Comparison of ENCODE assay signal across 8 cellular contexts in the genomic region with DNA sequence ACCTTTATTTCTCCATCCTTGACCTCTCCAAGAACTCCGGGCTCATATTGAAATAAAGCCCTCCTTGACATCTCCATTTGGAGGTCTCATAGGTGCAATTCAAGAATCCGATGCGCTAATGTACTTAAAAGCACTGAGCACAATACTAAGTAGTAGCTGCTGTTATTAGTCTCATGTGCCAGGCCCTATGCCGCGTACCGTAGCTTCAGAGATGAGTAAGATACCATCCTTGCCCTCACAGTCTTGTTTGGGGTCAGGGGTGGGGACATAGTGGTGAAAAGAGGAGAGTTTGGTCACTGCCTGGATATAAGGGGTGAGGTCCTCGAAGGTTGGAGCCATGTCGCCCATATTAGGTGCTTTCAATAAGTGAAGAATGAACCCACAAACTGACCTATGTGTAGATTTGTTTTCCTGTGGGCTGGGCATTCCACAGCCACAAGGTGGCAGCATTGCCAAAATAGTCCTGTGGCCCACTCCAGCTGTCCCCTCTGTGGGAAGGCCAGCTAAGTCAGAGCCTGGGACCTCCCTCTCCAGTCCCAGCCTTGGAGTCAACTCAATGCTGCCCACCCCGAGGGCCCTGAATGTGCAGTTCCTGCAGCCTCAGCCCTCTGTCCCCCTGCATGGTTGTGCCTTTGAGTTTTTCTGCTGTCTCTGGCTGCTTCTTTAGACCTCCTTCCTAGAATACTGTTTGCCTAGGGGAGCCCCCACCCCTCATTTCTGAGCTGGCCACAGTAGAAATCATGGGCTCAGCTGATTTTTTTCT. TPM values are rescaled to one million over a fixed set of nuclear protein-coding genes. Genes with fewer than 3 reads are reported as not detected.
A peak's percentile ranks its signal among the peaks of the same experiment; 100 is the strongest.
DNase-seq lines count a peak whose midpoint lies in the region; ATAC-seq, FAIRE-seq and TF ChIP-seq lines count a peak whose summit lies in the region.

No MANE protein-coding gene starts in this region.

- H3K9ac ChIP-seq in HepG2 (ENCODE audit: insufficient read depth, low read depth, low read length): no peak overlapping the region

- DNase-seq in NCI-H1417 (lab: John Stamatoyannopoulos, UW) (peak; percentile 54 to 81 (median 63)), NCI-H1417 treated with DMSO at 0.1 percent for 48 hours (lab: John Stamatoyannopoulos, UW) (no peak), NCI-H345 treated with DMSO at 0.1 percent for 48 hours (lab: John Stamatoyannopoulos, UW; ENCODE audit: unreplicated experiment) (peak; percentile 31), dedifferentiated amniotic fluid mesenchymal stem cell (ENCODE audit: extremely low spot score) (peak; percentile 57), HepG2 (ENCODE audit: low spot score) (peak; percentile 63)
- peak; percentile 36 to 54 for DNase-seq in activated CD4-positive, alpha-beta T cell treated with anti-CD3 and anti-CD28 coated beads for 4 hours
- peak; percentile 37 to 44 for DNase-seq in stimulated activated CD8-positive, alpha-beta memory T cell treated with anti-CD3 and anti-CD28 coated beads, Interleukin-2, amount 100 ng/mL, for 48 hours (ENCODE audit: low read depth in 2 of 2)

- TF ChIP-seq EP300 in HepG2 (IDR thresholded peaks at IDR 0.05; ENCODE audit: low read depth in 2 of 2, low read length in 2 of 2) (no peak), HepG2 (CRISPR knock-in tag; IDR thresholded peaks at IDR 0.05; ENCODE audit: borderline replicate concordance) (no peak)

- TF ChIP-seq RAD21 in HepG2 (CRISPR knock-in tag; IDR thresholded peaks at IDR 0.05): peak; percentile 92

- CTCF ChIA-PET in HepG2 (lab: Yijun Ruan, JAX; ENCODE audit: low intra/inter-chr PET ratio, low total read pairs): interaction anchor here (0.6 to 1.6 kb wide), 5 partner anchors 49 to 388 kb away, joined by 3 to 13 read pairs (median 3); no protein-coding TSS in a partner anchor

- no peak overlapping the region for H3K4me2 ChIP-seq in HepG2 (ENCODE audit: low read depth, low read length)

- ATAC-seq in HG02885 (IDR thresholded peaks at IDR 0.05; ENCODE audit: poor library complexity, unreplicated experiment) (peak; percentile 35), HepG2 (peak; percentile 98)

- TF ChIP-seq POLR2A in HepG2 (IDR thresholded peaks at IDR 0.05; ENCODE audit: insufficient read depth in 1 of 2, low read depth in 2 of 2, low read length in 2 of 2): no peak

- 57% methylated on average over 9 of the region's 9 CpGs for WGBS in HepG2 (ENCODE audit: low lambda C conversion rate)

- POLR2A ChIA-PET in HepG2 (lab: Yijun Ruan, JAX): interaction anchor here (0.7 to 0.9 kb wide), 2 partner anchors 47 to 170 kb away, joined by 3 read pairs; no protein-coding TSS in a partner anchor

- H3K27ac ChIP-seq in HepG2 (ENCODE audit: extremely low read length, insufficient read depth, low read length): no peak overlapping the region

- no peaks in the 10 kb centered on the region for H3K9me3 ChIP-seq in HepG2 (ENCODE audit: low read length)

- TF ChIP-seq CTCF in HepG2 (CRISPR knock-in tag; IDR thresholded peaks at IDR 0.05): peak; percentile 95

- H3K4me3 ChIP-seq in HepG2 (replicated peaks in 1 of 3; ENCODE audit: insufficient read depth in 1 of 3, low read depth in 2 of 3, low read length in 3 of 3): no peak overlapping the region

- no peaks in the 10 kb centered on the region for H3K4me1 ChIP-seq in HepG2 (ENCODE audit: insufficient read depth, low read length)

- no peaks in the 10 kb centered on the region for H3K79me2 ChIP-seq in HepG2 (ENCODE audit: insufficient read depth, low read length)

- no peaks in the 10 kb centered on the region for H3K27me3 ChIP-seq in HepG2 (ENCODE audit: control insufficient read depth in 1 of 2, insufficient read depth in 2 of 2, low read length in 2 of 2)

- peak; percentile 36 for FAIRE-seq in HepG2 (lab: Jason Lieb, UNC)

- H3K36me3 ChIP-seq in HepG2 (replicated peaks in 1 of 2; ENCODE audit: control insufficient read depth in 1 of 2, insufficient read depth in 2 of 2, low read length in 2 of 2): peaks cover 0 to 17% of the 10 kb centered on the region in 2 experiments; a peak in 3 of 5 replicates

- in situ Hi-C loops in HepG2 (cut with HindIII; ENCODE audit: extremely low pct_ligation_motif_present, low pct_unique_long_range_greater_than_20kb): no loop called here

- no peaks in the 10 kb centered on the region for H4K20me1 ChIP-seq in HepG2 (ENCODE audit: insufficient read depth, low read length)

- BruUV-seq in HepG2 (replicated peaks; lab: Mats Ljungman, UMichigan): no TSS peak

- intact Hi-C loops in HepG2 (cut with micrococcal nuclease; ENCODE audit: unreplicated experiment): loop anchor here (1.0 to 2.0 kb wide), 3 partner anchors 46 to 170 kb away; no protein-coding TSS in a partner anchor

- H2AFZ ChIP-seq in HepG2 (ENCODE audit: low read length): no peak overlapping the region

RNA-seq across cellular contexts. Expression of a gene that starts 6.5 kb away (rescaled TPM):
- total RNA-seq in HepG2 (2016; rRNA removed; fragmentation: Illumina TruSeq; extraction: Trizol): 21.9 and 24.1 TPM in 2 replicates
- total RNA-seq in HepG2 (2016; cell fraction: cytosol; rRNA removed; fragmentation: Illumina TruSeq; extraction: Trizol; ENCODE audit: low read depth): 4.3 and 4.6 TPM in 2 replicates
- total RNA-seq in HepG2 (2016; cell fraction: insoluble cytoplasmic fraction; rRNA removed; fragmentation: Illumina TruSeq; extraction: Trizol): 20.7 and 23.2 TPM in 2 replicates
- 6.0 and 8.2 TPM in 2 replicates for total RNA-seq in HepG2 (2016; cell fraction: membrane; rRNA removed; fragmentation: Illumina TruSeq; extraction: Trizol)
- total RNA-seq in HepG2 (2016; cell fraction: nucleus; rRNA removed; fragmentation: Illumina TruSeq; extraction: Trizol): 10.8 and 11.7 TPM in 2 replicates
- 20.7 and 22.5 TPM in 2 replicates for polyA plus RNA-seq in HepG2 (2011; rRNA removed)
- 25.0 and 33.9 TPM in 2 replicates for polyA plus RNA-seq in HepG2 (2011; cell fraction: cytosol; rRNA removed)
- 11.1 and 11.9 TPM in 2 replicates for polyA plus RNA-seq in HepG2 (2011; cell fraction: nucleus; rRNA removed)
- 12.9 and 13.5 TPM in 2 replicates for polyA plus RNA-seq in HepG2 (2012)
- polyA plus RNA-seq in HepG2 (2016; cell fraction: cytosol; fragmentation: Illumina TruSeq; extraction: Trizol; ENCODE audit: low read depth): 4.1 and 4.3 TPM in 2 replicates
- polyA plus RNA-seq in HepG2 (2016; cell fraction: insoluble cytoplasmic fraction; fragmentation: Illumina TruSeq; extraction: Trizol; ENCODE audit: low read depth): 29.3 and 35.5 TPM in 2 replicates
- 5.8 and 6.4 TPM in 2 replicates for polyA plus RNA-seq in HepG2 (2016; cell fraction: membrane; fragmentation: Illumina TruSeq; extraction: Trizol; ENCODE audit: low read depth)
- 15.1 and 15.2 TPM in 2 replicates for polyA plus RNA-seq in HepG2 (2016; cell fraction: nucleus; fragmentation: Illumina TruSeq; extraction: Trizol; ENCODE audit: insufficient read depth, low read depth)
- 16.9 and 47.3 TPM in 2 replicates for polyA minus RNA-seq in HepG2 (2011; rRNA and poly(A)+ RNA removed; ENCODE audit: low replicate concordance)
- polyA minus RNA-seq in HepG2 (2011; cell fraction: cytosol; rRNA and poly(A)+ RNA removed): 5.5 and 10.6 TPM in 2 replicates
- polyA minus RNA-seq in HepG2 (2011; cell fraction: nucleus; rRNA and poly(A)+ RNA removed): 7.1 and 7.6 TPM in 2 replicates

RNA-seq across cellular contexts. Expression of a gene that starts 27.5 kb away (rescaled TPM):
- total RNA-seq in HepG2 (2016; rRNA removed; fragmentation: Illumina TruSeq; extraction: Trizol): 5.4 and 6.2 TPM in 2 replicates
- 1.8 and 1.9 TPM in 2 replicates for total RNA-seq in HepG2 (2016; cell fraction: cytosol; rRNA removed; fragmentation: Illumina TruSeq; extraction: Trizol; ENCODE audit: low read depth)
- total RNA-seq in HepG2 (2016; cell fraction: insoluble cytoplasmic fraction; rRNA removed; fragmentation: Illumina TruSeq; extraction: Trizol): 5.5 and 5.6 TPM in 2 replicates
- 4.3 TPM in 2 replicates for total RNA-seq in HepG2 (2016; cell fraction: membrane; rRNA removed; fragmentation: Illumina TruSeq; extraction: Trizol)
- total RNA-seq in HepG2 (2016; cell fraction: nucleus; rRNA removed; fragmentation: Illumina TruSeq; extraction: Trizol): 4.4 and 5.5 TPM in 2 replicates
- polyA plus RNA-seq in HepG2 (2011; rRNA removed): 5.7 and 7.0 TPM in 2 replicates
- 4.5 and 5.2 TPM in 2 replicates for polyA plus RNA-seq in HepG2 (2011; cell fraction: cytosol; rRNA removed)
- 9.1 and 10.8 TPM in 2 replicates for polyA plus RNA-seq in HepG2 (2011; cell fraction: nucleus; rRNA removed)
- 4.6 and 5.5 TPM in 2 replicates for polyA plus RNA-seq in HepG2 (2012)
- 1.6 and 1.8 TPM in 2 replicates for polyA plus RNA-seq in HepG2 (2016; cell fraction: cytosol; fragmentation: Illumina TruSeq; extraction: Trizol; ENCODE audit: low read depth)
- 6.8 and 8.2 TPM in 2 replicates for polyA plus RNA-seq in HepG2 (2016; cell fraction: insoluble cytoplasmic fraction; fragmentation: Illumina TruSeq; extraction: Trizol; ENCODE audit: low read depth)
- 3.3 and 3.8 TPM in 2 replicates for polyA plus RNA-seq in HepG2 (2016; cell fraction: membrane; fragmentation: Illumina TruSeq; extraction: Trizol; ENCODE audit: low read depth)
- 9.4 and 9.9 TPM in 2 replicates for polyA plus RNA-seq in HepG2 (2016; cell fraction: nucleus; fragmentation: Illumina TruSeq; extraction: Trizol; ENCODE audit: insufficient read depth, low read depth)
- 14.2 and 15.0 TPM in 2 replicates for polyA minus RNA-seq in HepG2 (2011; rRNA and poly(A)+ RNA removed; ENCODE audit: low replicate concordance)
- 6.2 and 6.8 TPM in 2 replicates for polyA minus RNA-seq in HepG2 (2011; cell fraction: cytosol; rRNA and poly(A)+ RNA removed)
- 5.8 and 10.1 TPM in 2 replicates for polyA minus RNA-seq in HepG2 (2011; cell fraction: nucleus; rRNA and poly(A)+ RNA removed)

RNA-seq across cellular contexts. Expression of a gene that starts 41.5 kb away (rescaled TPM):
- total RNA-seq in HepG2 (2016; rRNA removed; fragmentation: Illumina TruSeq; extraction: Trizol): 42.9 and 50.2 TPM in 2 replicates
- total RNA-seq in HepG2 (2016; cell fraction: cytosol; rRNA removed; fragmentation: Illumina TruSeq; extraction: Trizol; ENCODE audit: low read depth): 13.0 and 13.3 TPM in 2 replicates
- total RNA-seq in HepG2 (2016; cell fraction: insoluble cytoplasmic fraction; rRNA removed; fragmentation: Illumina TruSeq; extraction: Trizol): 43.9 and 49.5 TPM in 2 replicates
- total RNA-seq in HepG2 (2016; cell fraction: membrane; rRNA removed; fragmentation: Illumina TruSeq; extraction: Trizol): 16.4 and 18.0 TPM in 2 replicates
- total RNA-seq in HepG2 (2016; cell fraction: nucleus; rRNA removed; fragmentation: Illumina TruSeq; extraction: Trizol): 32.4 TPM in 2 replicates
- 24.7 and 29.6 TPM in 2 replicates for polyA plus RNA-seq in HepG2 (2011; rRNA removed)
- polyA plus RNA-seq in HepG2 (2011; cell fraction: cytosol; rRNA removed): 24.1 and 38.8 TPM in 2 replicates
- 39.3 and 48.4 TPM in 2 replicates for polyA plus RNA-seq in HepG2 (2011; cell fraction: nucleus; rRNA removed)
- polyA plus RNA-seq in HepG2 (2012): 15.5 and 27.9 TPM in 2 replicates
- polyA plus RNA-seq in HepG2 (2016; cell fraction: cytosol; fragmentation: Illumina TruSeq; extraction: Trizol; ENCODE audit: low read depth): 6.7 and 7.3 TPM in 2 replicates
- 49.1 and 50.0 TPM in 2 replicates for polyA plus RNA-seq in HepG2 (2016; cell fraction: insoluble cytoplasmic fraction; fragmentation: Illumina TruSeq; extraction: Trizol; ENCODE audit: low read depth)
- polyA plus RNA-seq in HepG2 (2016; cell fraction: membrane; fragmentation: Illumina TruSeq; extraction: Trizol; ENCODE audit: low read depth): 8.9 and 10.8 TPM in 2 replicates
- polyA plus RNA-seq in HepG2 (2016; cell fraction: nucleus; fragmentation: Illumina TruSeq; extraction: Trizol; ENCODE audit: insufficient read depth, low read depth): 95.9 and 96.9 TPM in 2 replicates
- 40.2 and 50.7 TPM in 2 replicates for polyA minus RNA-seq in HepG2 (2011; rRNA and poly(A)+ RNA removed; ENCODE audit: low replicate concordance)
- polyA minus RNA-seq in HepG2 (2011; cell fraction: cytosol; rRNA and poly(A)+ RNA removed): 9.2 and 9.8 TPM in 2 replicates
- polyA minus RNA-seq in HepG2 (2011; cell fraction: nucleus; rRNA and poly(A)+ RNA removed): 22.1 and 23.8 TPM in 2 replicates

RNA-seq across cellular contexts. Expression of a gene that starts 41.7 kb away (rescaled TPM):
- total RNA-seq in HepG2 (2016; rRNA removed; fragmentation: Illumina TruSeq; extraction: Trizol): 16.4 and 27.7 TPM in 2 replicates
- total RNA-seq in HepG2 (2016; cell fraction: cytosol; rRNA removed; fragmentation: Illumina TruSeq; extraction: Trizol; ENCODE audit: low read depth): 2.7 and 3.2 TPM in 2 replicates
- total RNA-seq in HepG2 (2016; cell fraction: insoluble cytoplasmic fraction; rRNA removed; fragmentation: Illumina TruSeq; extraction: Trizol): 14.6 and 27.3 TPM in 2 replicates
- 8.0 and 10.6 TPM in 2 replicates for total RNA-seq in HepG2 (2016; cell fraction: membrane; rRNA removed; fragmentation: Illumina TruSeq; extraction: Trizol)
- total RNA-seq in HepG2 (2016; cell fraction: nucleus; rRNA removed; fragmentation: Illumina TruSeq; extraction: Trizol): 59.3 and 69.9 TPM in 2 replicates
- 64.6 and 67.6 TPM in 2 replicates for polyA plus RNA-seq in HepG2 (2011; rRNA removed)
- 67.4 and 74.4 TPM in 2 replicates for polyA plus RNA-seq in HepG2 (2011; cell fraction: cytosol; rRNA removed)
- polyA plus RNA-seq in HepG2 (2011; cell fraction: nucleus; rRNA removed): 95.0 and 97.8 TPM in 2 replicates
- polyA plus RNA-seq in HepG2 (2012): 66.3 and 75.8 TPM in 2 replicates
- polyA plus RNA-seq in HepG2 (2016; cell fraction: cytosol; fragmentation: Illumina TruSeq; extraction: Trizol; ENCODE audit: low read depth): 4.3 and 4.8 TPM in 2 replicates
- 27.7 and 34.9 TPM in 2 replicates for polyA plus RNA-seq in HepG2 (2016; cell fraction: insoluble cytoplasmic fraction; fragmentation: Illumina TruSeq; extraction: Trizol; ENCODE audit: low read depth)
- polyA plus RNA-seq in HepG2 (2016; cell fraction: membrane; fragmentation: Illumina TruSeq; extraction: Trizol; ENCODE audit: low read depth): 9.2 and 12.3 TPM in 2 replicates
- polyA plus RNA-seq in HepG2 (2016; cell fraction: nucleus; fragmentation: Illumina TruSeq; extraction: Trizol; ENCODE audit: insufficient read depth, low read depth): 133 TPM in 2 replicates
- 87.4 and 136 TPM in 2 replicates for polyA minus RNA-seq in HepG2 (2011; rRNA and poly(A)+ RNA removed; ENCODE audit: low replicate concordance)
- polyA minus RNA-seq in HepG2 (2011; cell fraction: cytosol; rRNA and poly(A)+ RNA removed): 49.7 and 49.8 TPM in 2 replicates
- polyA minus RNA-seq in HepG2 (2011; cell fraction: nucleus; rRNA and poly(A)+ RNA removed): 135 and 143 TPM in 2 replicates

RNA-seq across cellular contexts. Expression of a gene that starts 45.1 kb away (rescaled TPM):
- 7.4 and 13.3 TPM in 2 replicates for total RNA-seq in HepG2 (2016; rRNA removed; fragmentation: Illumina TruSeq; extraction: Trizol)
- 26.0 and 28.4 TPM in 2 replicates for total RNA-seq in HepG2 (2016; cell fraction: cytosol; rRNA removed; fragmentation: Illumina TruSeq; extraction: Trizol; ENCODE audit: low read depth)
- total RNA-seq in HepG2 (2016; cell fraction: insoluble cytoplasmic fraction; rRNA removed; fragmentation: Illumina TruSeq; extraction: Trizol): 6.5 and 14.0 TPM in 2 replicates
- total RNA-seq in HepG2 (2016; cell fraction: membrane; rRNA removed; fragmentation: Illumina TruSeq; extraction: Trizol): 29.9 and 31.6 TPM in 2 replicates
- total RNA-seq in HepG2 (2016; cell fraction: nucleus; rRNA removed; fragmentation: Illumina TruSeq; extraction: Trizol): 10.2 and 12.2 TPM in 2 replicates
- 9.1 and 12.5 TPM in 2 replicates for polyA plus RNA-seq in HepG2 (2011; rRNA removed)
- 8.8 and 9.2 TPM in 2 replicates for polyA plus RNA-seq in HepG2 (2011; cell fraction: cytosol; rRNA removed)
- polyA plus RNA-seq in HepG2 (2011; cell fraction: nucleus; rRNA removed): 15.0 and 15.5 TPM in 2 replicates
- 7.8 and 8.2 TPM in 2 replicates for polyA plus RNA-seq in HepG2 (2012)
- 22.6 and 26.2 TPM in 2 replicates for polyA plus RNA-seq in HepG2 (2016; cell fraction: cytosol; fragmentation: Illumina TruSeq; extraction: Trizol; ENCODE audit: low read depth)
- polyA plus RNA-seq in HepG2 (2016; cell fraction: insoluble cytoplasmic fraction; fragmentation: Illumina TruSeq; extraction: Trizol; ENCODE audit: low read depth): 7.6 and 9.2 TPM in 2 replicates
- polyA plus RNA-seq in HepG2 (2016; cell fraction: membrane; fragmentation: Illumina TruSeq; extraction: Trizol; ENCODE audit: low read depth): 26.9 and 30.2 TPM in 2 replicates
- 24.7 and 27.7 TPM in 2 replicates for polyA plus RNA-seq in HepG2 (2016; cell fraction: nucleus; fragmentation: Illumina TruSeq; extraction: Trizol; ENCODE audit: insufficient read depth, low read depth)
- polyA minus RNA-seq in HepG2 (2011; rRNA and poly(A)+ RNA removed; ENCODE audit: low replicate concordance): 17.0 and 116 TPM in 2 replicates
- polyA minus RNA-seq in HepG2 (2011; cell fraction: cytosol; rRNA and poly(A)+ RNA removed): 3.8 and 4.3 TPM in 2 replicates
- polyA minus RNA-seq in HepG2 (2011; cell fraction: nucleus; rRNA and poly(A)+ RNA removed): 5.8 and 7.1 TPM in 2 replicates
